In the genomic region with DNA sequence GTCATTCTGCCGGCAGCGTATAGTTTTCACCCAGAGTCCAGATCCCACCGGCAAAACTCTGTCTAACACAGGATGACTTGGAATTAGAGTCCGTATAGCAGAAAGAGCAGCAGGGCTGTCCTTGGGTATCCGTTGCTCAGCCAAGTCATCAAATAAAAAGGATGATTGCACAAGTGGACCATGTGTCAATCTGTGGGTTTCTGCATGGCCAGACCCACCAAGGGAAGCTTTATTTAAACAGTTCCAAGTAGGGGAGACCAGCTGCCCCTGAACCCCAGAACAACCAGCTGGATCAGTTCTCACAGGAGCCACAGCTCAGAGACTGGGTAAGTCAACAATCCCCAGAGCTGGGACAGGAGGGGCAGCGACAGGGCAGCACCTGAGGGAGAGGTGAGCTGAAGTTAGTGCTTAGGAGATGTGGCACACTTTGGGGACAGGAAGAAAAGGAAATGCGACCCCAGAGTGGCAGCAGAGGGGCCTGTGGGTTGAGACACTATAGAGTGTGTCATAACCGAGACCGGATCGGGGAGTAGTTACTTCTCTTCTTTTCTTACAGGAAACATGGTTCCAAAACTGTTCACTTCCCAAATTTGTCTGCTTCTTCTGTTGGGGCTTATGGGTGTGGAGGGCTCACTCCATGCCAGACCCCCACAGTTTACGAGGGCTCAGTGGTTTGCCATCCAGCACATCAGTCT, we compare ENCODE assay signal across 11 cellular contexts. TPM values are rescaled to one million over a fixed set of nuclear protein-coding genes. Genes with fewer than 3 reads are reported as not detected.
"Had no signal": no experiment of that assay in that cellular context is flagged by ENCODE, and none has a peak within 500 bp of the region (broad histone marks: within the 10 kb centered on the region; RNA-seq: fewer than 3 reads in every experiment).

A gene (plus strand): TSS at position 260 of the 695 bp plus-strand sequence. CDS start 302 bp downstream, at position 562.

RNA-seq across cellular contexts. Expression of the gene that starts here (rescaled TPM):
- total RNA-seq: kidney epithelial cell, left colon, lung microvascular endothelial cell, osteocyte, pulmonary artery endothelial cell, thoracic aorta, transverse colon, urinary bladder had no signal
- polyA plus RNA-seq: neural cell, sigmoid colon, stomach, urinary bladder had no signal
